ENCODE assay signal across 11 cellular contexts in genomic region chrX:129953334-129953648, GRCh38. TPM values are rescaled to one million over a fixed set of nuclear protein-coding genes. Genes with fewer than 3 reads are reported as not detected.
A peak's percentile ranks its signal among the peaks of the same experiment; 100 is the strongest.
DNase-seq lines count a peak whose midpoint lies in the region; ATAC-seq and TF ChIP-seq lines count a peak whose summit lies in the region.
"Had no signal": no experiment of that assay in that cellular context is flagged by ENCODE, and none has a peak within 500 bp of the region (broad histone marks: within the 10 kb centered on the region; RNA-seq: fewer than 3 reads in every experiment).

No MANE protein-coding gene starts in this region.

- peak overlapping the region; percentile 59 for H3K4me3 Mint-ChIP-seq in natural killer cell
- no peak overlapping the region for H3K4me3 Mint-ChIP-seq in natural killer cell treated with Interleukin-12 subunit alpha and Interleukin-12 subunit beta and Interleukin-15 and Interleukin-18, amount 100 ng/mL, for 72 hours

- no peak overlapping the region for H3K27ac ChIP-seq in uterus
- H3K27ac ChIP-seq: right lobe of liver had no signal

- intact Hi-C loops in natural killer cell (cut with micrococcal nuclease) = no loop called here
- intact Hi-C loops in uterus (cut with DNase I; ENCODE audit: low total_unique reads) = no loop called here

- no peak for ATAC-seq in natural killer cell
- ATAC-seq in natural killer cell treated with Interleukin-12 subunit alpha and Interleukin-12 subunit beta and Interleukin-15 and Interleukin-18, amount 100 ng/mL, for 72 hours = no peak
- no peak for ATAC-seq in GM18867 (IDR thresholded peaks at IDR 0.05; ENCODE audit: unreplicated experiment)

- no peak for TF ChIP-seq POLR2A in uterus (IDR thresholded peaks at IDR 0.05)

- no peaks in the 10 kb centered on the region for H3K36me3 Mint-ChIP-seq in natural killer cell
- H3K36me3 Mint-ChIP-seq in natural killer cell treated with Interleukin-12 subunit alpha and Interleukin-12 subunit beta and Interleukin-15 and Interleukin-18, amount 100 ng/mL, for 72 hours = no peaks in the 10 kb centered on the region

- no peaks in the 10 kb centered on the region for H3K9me3 ChIP-seq in mononuclear cell (ENCODE audit: low read depth, low read length)
- no peaks in the 10 kb centered on the region for H3K9me3 ChIP-seq in uterus
- H3K9me3 ChIP-seq: Caco-2, right lobe of liver had no signal

- H3K27ac Mint-ChIP-seq in natural killer cell = peak overlapping the region in 1 of 2 donors; percentile 95
- H3K27ac Mint-ChIP-seq in natural killer cell treated with Interleukin-12 subunit alpha and Interleukin-12 subunit beta and Interleukin-15 and Interleukin-18, amount 100 ng/mL, for 72 hours = no peak overlapping the region

- DNase-seq in natural killer cell (no peak), astrocyte of the spinal cord (ENCODE audit: low read depth, low spot score) (no peak), uterus (no peak), NCI-H146 (lab: John Stamatoyannopoulos, UW) (no peak)
- no peak for DNase-seq in natural killer cell treated with Interleukin-12 subunit alpha and Interleukin-12 subunit beta and Interleukin-15 and Interleukin-18, amount 100 ng/mL, for 72 hours (ENCODE audit: low spot score)
- DNase-seq in activated effector memory CD4-positive, alpha-beta T cell treated with anti-CD3 and anti-CD28 coated beads, Interleukin-2, amount 50 U/mL, for 16 hours = no peak
- DNase-seq: Caco-2, NCI-H524 treated with DMSO at 0.1 percent for 48 hours had no signal

- H3K4me1 ChIP-seq in mononuclear cell (ENCODE audit: insufficient read depth, low read length) (peaks cover 16% of the 10 kb centered on the region), uterus (no peaks in the 10 kb centered on the region)
- H3K4me1 ChIP-seq: Caco-2, right lobe of liver had no signal

- TF ChIP-seq CTCF in natural killer cell (IDR thresholded peaks at IDR 0.05) = no peak
- TF ChIP-seq CTCF in astrocyte of the spinal cord (IDR thresholded peaks at IDR 0.05; ENCODE audit: low read depth, low read length) = no peak
- no peak for TF ChIP-seq CTCF in uterus (IDR thresholded peaks at IDR 0.05)

- peak overlapping the region; percentile 31 for H3K4me3 ChIP-seq in astrocyte of the spinal cord (ENCODE audit: low read depth, low read length)
- peak overlapping the region; percentile 29 for H3K4me3 ChIP-seq in mononuclear cell (ENCODE audit: low read length)
- H3K4me3 ChIP-seq in uterus = peak overlapping the region; percentile 31 to 33

- H3K4me1 Mint-ChIP-seq in natural killer cell = peaks cover 10 to 12% of the 10 kb centered on the region in 2 donors
- H3K4me1 Mint-ChIP-seq in natural killer cell treated with Interleukin-12 subunit alpha and Interleukin-12 subunit beta and Interleukin-15 and Interleukin-18, amount 100 ng/mL, for 72 hours (ENCODE audit: low read depth in 2 of 2) = peaks cover 8 to 11% of the 10 kb centered on the region in 2 donors

- in situ Hi-C loops in astrocyte of the spinal cord (cut with HindIII; ENCODE audit: low sequenced_read_pairs) = no loop called here

- peaks cover 2 to 3% of the 10 kb centered on the region in 2 donors for H3K9me3 Mint-ChIP-seq in natural killer cell
- no peaks in the 10 kb centered on the region for H3K9me3 Mint-ChIP-seq in natural killer cell treated with Interleukin-12 subunit alpha and Interleukin-12 subunit beta and Interleukin-15 and Interleukin-18, amount 100 ng/mL, for 72 hours

- peaks cover 0 to 3% of the 10 kb centered on the region in 2 donors for H3K27me3 Mint-ChIP-seq in natural killer cell (ENCODE audit: low read depth in 2 of 2)
- H3K27me3 Mint-ChIP-seq in natural killer cell treated with Interleukin-12 subunit alpha and Interleukin-12 subunit beta and Interleukin-15 and Interleukin-18, amount 100 ng/mL, for 72 hours = peaks cover 0 to 5% of the 10 kb centered on the region in 2 donors

- no peaks in the 10 kb centered on the region for H3K27me3 ChIP-seq in mononuclear cell (ENCODE audit: insufficient read depth, low read length)
- H3K27me3 ChIP-seq in uterus = no peaks in the 10 kb centered on the region
- H3K27me3 ChIP-seq: right lobe of liver had no signal

- no peaks in the 10 kb centered on the region for H3K36me3 ChIP-seq in uterus
- H3K36me3 ChIP-seq: right lobe of liver had no signal

RNA-seq across cellular contexts. Expression of gene BCORL1, which starts 29.1 kb away (rescaled TPM):
- total RNA-seq in natural killer cell (10 to 100 TPM in 1 of 3 donors, 1 to 10 TPM in 2; 6.5 to 10.5 (median 9.9) TPM), mononuclear cell (2.2 TPM), uterus (10 to 100 TPM in 1 of 4 donors, 1 to 10 TPM in 2, under 1 TPM in 1; 0.26 to 50.8 (median 4.3) TPM)
- total RNA-seq in natural killer cell treated with Interleukin-12 subunit alpha and Interleukin-12 subunit beta and Interleukin-15 and Interleukin-18, amount 100 ng/mL, for 72 hours = 10 to 100 TPM in 1 of 2 donors, 1 to 10 TPM in 1; 9.9 to 18.8 TPM

RNA-seq across cellular contexts. Expression of gene UTP14A, which starts 47.3 kb away (rescaled TPM):
- total RNA-seq in natural killer cell (10 to 100 TPM in 2 of 3 donors, 1 to 10 TPM in 1; 9.5 to 11.6 (median 11.0) TPM), mononuclear cell (11.6 TPM), uterus (10 to 100 TPM in 3 of 4 donors, 1 to 10 TPM in 1; 8.2 to 14.5 (median 13.2) TPM)
- total RNA-seq in natural killer cell treated with Interleukin-12 subunit alpha and Interleukin-12 subunit beta and Interleukin-15 and Interleukin-18, amount 100 ng/mL, for 72 hours = 10 to 100 TPM; 31.5 to 54.8 TPM
